ENCODE assay signal across 1 cellular context in genomic region chr16:23183486-23183862, GRCh38.
A peak's percentile ranks its signal among the peaks of the same experiment; 100 is the strongest.
TF ChIP-seq lines count a peak whose summit lies in the region.

No MANE protein-coding gene starts in this region.

TF ChIP-seq in K562, 482 proteins besides CTCF, POLR2A, EP300 and RAD21:
- TF ChIP-seq RBM25 (IDR thresholded peaks at IDR 0.05; ENCODE audit: low read depth, low read length, severe bottlenecking): peak; percentile 45
- TF ChIP-seq GTF2B (IDR thresholded peaks at IDR 0.05; ENCODE audit: extremely low read depth, insufficient read length): no peak
TF ChIP-seq in K562: peak in this region for 1.
